ENCODE assay signal across 24 cellular contexts in the genomic region with DNA sequence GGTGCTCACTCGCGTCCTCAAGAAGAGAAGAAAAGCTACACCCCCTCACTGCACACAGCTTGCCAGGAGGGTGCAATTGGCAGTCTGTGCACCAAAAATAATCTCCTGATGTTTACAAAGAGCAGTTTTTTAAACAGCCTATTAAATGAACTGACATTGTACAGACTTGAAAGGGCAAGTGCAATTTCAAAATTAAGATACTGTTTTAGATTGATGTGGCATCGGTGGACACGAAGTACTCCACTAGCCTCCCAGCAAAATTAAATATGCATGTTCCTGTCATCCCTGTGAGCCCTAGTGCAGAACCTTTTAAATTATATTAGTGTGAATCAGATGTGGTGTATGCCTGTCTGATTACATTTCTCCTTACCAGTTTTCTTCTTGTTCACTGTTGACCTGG.
"Had no signal": no experiment of that assay in that cellular context is flagged by ENCODE, and none has a peak within 500 bp of the region (broad histone marks: within the 10 kb centered on the region; RNA-seq: fewer than 3 reads in every experiment).

No MANE protein-coding gene starts in this region.

- H3K27ac ChIP-seq: adrenal gland, body of pancreas, breast epithelium, Peyer's patch, SJSA1 had no signal

- ATAC-seq: activated CD8-positive, alpha-beta T cell treated with anti-CD3 and anti-CD28 coated beads, Interleukin-2, amount 10 ng/mL, durations not matched to agents 7 days and 5 days; activated naive CD4-positive, alpha-beta T cell treated with anti-CD3 and anti-CD28 coated beads, Interleukin-2, amount 50 U/mL, for 72 hours; activated T-cell treated with anti-CD3 and anti-CD28 coated beads, Interleukin-2, amount 50 U/mL, for 4 hours; body of pancreas; K562; PC-3 had no signal

- DNase-seq: activated CD4-positive, alpha-beta T cell treated with anti-CD3 and anti-CD28 coated beads, Interleukin-2, amount 10 ng/mL, durations not matched to agents 7 days and 5 days; activated CD4-positive, alpha-beta T cell treated with anti-CD3 and anti-CD28 coated beads, Interleukin-2, amount 50 U/mL, for 48 hours; activated CD8-positive, alpha-beta T cell treated with anti-CD3 and anti-CD28 coated beads, Interleukin-2, amount 10 ng/mL, durations not matched to agents 7 days and 5 days; activated gamma-delta T cell treated with Interleukin-2 at 50 U/mL for 16 hours; activated naive CD4-positive, alpha-beta T cell treated with anti-CD3 and anti-CD28 coated beads for 36 hours; activated T-cell treated with anti-CD3 and anti-CD28 coated beads, Interleukin-2, amount 50 U/mL, for 4 hours; adrenal gland; body of pancreas; cerebellar nuclear complex; NCI-H1105; NCI-H2029; NCI-H2171 treated with DMSO at 0.1 percent for 48 hours; NCI-H2227 treated with DMSO at 0.1 percent for 48 hours; NCI-H446; NCI-H510A treated with DMSO at 0.1 percent for 48 hours; NCI-H82; NK-92 treated with Interleukin-12 subunit alpha and Interleukin-12 subunit beta, amount 100 ng/mL, for 24 hours; PC-3; Peyer's patch; RPMI8226 had no signal
